Comparison of ENCODE assay signal across 5 cellular contexts in the genomic region with DNA sequence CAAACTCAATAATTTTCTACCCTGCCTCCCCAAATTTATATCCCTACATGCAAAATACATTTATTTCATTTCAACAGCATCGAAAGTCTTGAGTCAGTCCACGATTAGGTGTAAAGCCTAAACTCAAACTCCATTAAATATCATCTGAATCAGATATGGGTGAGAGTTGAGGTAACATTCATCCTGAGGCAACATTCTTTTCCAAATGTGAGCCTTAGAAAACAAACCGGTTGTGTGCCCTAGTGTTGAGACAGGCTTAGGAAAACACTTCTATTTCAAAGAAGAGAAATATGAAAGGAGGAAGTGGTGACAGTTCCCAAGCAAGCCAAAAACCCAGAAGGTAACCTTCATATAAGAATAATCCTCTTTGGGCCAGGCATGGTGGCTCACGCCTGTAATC. TPM values are rescaled to one million over a fixed set of nuclear protein-coding genes. Genes with fewer than 3 reads are reported as not detected.
"Had no signal": no experiment of that assay in that cellular context is flagged by ENCODE, and none has a peak within 500 bp of the region (broad histone marks: within the 10 kb centered on the region; RNA-seq: fewer than 3 reads in every experiment).

No MANE protein-coding gene starts in this region.

- H2AFZ ChIP-seq: GM23338 had no signal

- H3K4me3 ChIP-seq: GM23338 had no signal

- H3K4me2 ChIP-seq: GM23338 had no signal

- ATAC-seq: GM23338 had no signal

- DNase-seq: H9, HCEC 1CT, IMR-90 had no signal

RNA-seq across cellular contexts. Expression of a gene that starts 43.7 kb away (rescaled TPM):
- total RNA-seq: HT-29 had no signal
